ENCODE assay signal across 20 cellular contexts in the genomic region with DNA sequence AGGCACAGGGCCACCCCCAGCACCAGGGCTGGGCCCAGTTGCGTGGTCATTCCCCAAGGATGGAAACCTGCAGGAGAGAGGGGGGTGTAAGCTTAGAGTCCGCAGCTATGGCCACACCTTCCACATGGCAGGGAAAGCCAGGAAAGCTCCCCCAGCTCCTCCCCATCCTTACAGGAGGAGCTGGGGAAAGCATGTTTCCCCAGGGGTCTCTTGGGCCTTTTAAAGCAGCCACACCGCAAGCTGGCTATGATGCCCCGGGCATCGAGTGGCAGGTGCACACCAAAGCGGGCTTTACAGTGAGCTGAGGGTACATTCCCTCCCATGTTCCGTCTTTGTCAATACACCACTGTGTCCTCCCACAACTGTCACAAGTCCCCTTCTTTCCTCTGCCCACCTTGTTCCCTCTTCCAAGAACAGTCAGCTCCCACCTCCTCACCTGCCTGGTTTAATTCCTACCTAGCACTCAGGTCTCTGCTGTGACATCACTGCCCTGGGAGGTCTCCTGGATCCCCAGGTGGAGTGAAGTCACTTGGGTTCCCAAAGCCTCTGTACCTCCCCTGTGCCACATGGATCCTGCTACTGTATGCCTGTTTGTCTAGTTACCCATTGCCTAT. TPM values are rescaled to one million over a fixed set of nuclear protein-coding genes. Genes with fewer than 3 reads are reported as not detected.
A peak's percentile ranks its signal among the peaks of the same experiment; 100 is the strongest.
DNase-seq lines count a peak whose midpoint lies in the region; TF ChIP-seq lines count a peak whose summit lies in the region.
"Had no signal": no experiment of that assay in that cellular context is flagged by ENCODE, and none has a peak within 500 bp of the region (broad histone marks: within the 10 kb centered on the region; RNA-seq: fewer than 3 reads in every experiment).

No MANE protein-coding gene starts in this region.

- no peak overlapping the region for H3K9ac ChIP-seq in endodermal cell (ENCODE audit: extremely low read depth, low read length, poor library complexity, severe bottlenecking)
- H3K9ac ChIP-seq: GM23248 had no signal

- H3K27me3 ChIP-seq in endodermal cell (ENCODE audit: control insufficient read depth, insufficient read depth, low read length, poor library complexity, severe bottlenecking) (no peaks in the 10 kb centered on the region), neutrophil (no peaks in the 10 kb centered on the region), ascending aorta (no peaks in the 10 kb centered on the region)
- H3K27me3 ChIP-seq: BLaER1 treated with 17β-estradiol and CSF1 and Interleukin-3, amounts not matched to agents 10 nM and 100 nM had no signal

- H3K36me3 Mint-ChIP-seq in activated CD4-positive, alpha-beta memory T cell treated with anti-CD3 and anti-CD28 coated beads, Interleukin-2, amount 10 ng/mL, durations not matched to agents 7 days and 5 days (ENCODE audit: low read depth): peaks cover 16% of the 10 kb centered on the region
- H3K36me3 Mint-ChIP-seq in activated CD4-positive, alpha-beta memory T cell treated with anti-CD3 and anti-CD28 coated beads for 36 hours: peaks cover 7% of the 10 kb centered on the region
- H3K36me3 Mint-ChIP-seq in endodermal cell (ENCODE audit: low read depth): peaks cover 4% of the 10 kb centered on the region

- H3K9me3 ChIP-seq in endodermal cell (ENCODE audit: control insufficient read depth, low read length) (no peaks in the 10 kb centered on the region), neutrophil (no peaks in the 10 kb centered on the region), ascending aorta (no peaks in the 10 kb centered on the region)
- H3K9me3 ChIP-seq: BLaER1 treated with 17β-estradiol and CSF1 and Interleukin-3, amounts not matched to agents 10 nM and 100 nM had no signal

- no peaks in the 10 kb centered on the region for H3K27me3 Mint-ChIP-seq in activated CD4-positive, alpha-beta memory T cell treated with anti-CD3 and anti-CD28 coated beads, Interleukin-2, amount 10 ng/mL, durations not matched to agents 7 days and 5 days
- H3K27me3 Mint-ChIP-seq in activated CD4-positive, alpha-beta memory T cell treated with anti-CD3 and anti-CD28 coated beads for 36 hours: no peaks in the 10 kb centered on the region
- no peaks in the 10 kb centered on the region for H3K27me3 Mint-ChIP-seq in endodermal cell (ENCODE audit: insufficient read depth)

- H3K4me1 ChIP-seq in endodermal cell (ENCODE audit: control insufficient read depth, insufficient read depth, low read length) (peaks cover 3% of the 10 kb centered on the region), neutrophil (ENCODE audit: control insufficient read depth in 1 of 2, insufficient read depth in 1 of 2, low read depth in 1 of 2, low read length in 1 of 2) (peaks cover 46 to 52% of the 10 kb centered on the region in 2 experiments), ascending aorta (peaks cover 13 to 35% of the 10 kb centered on the region in 2 donors)

- peak overlapping the region; percentile 93 for H3K27ac ChIP-seq in RWPE1
- H3K27ac ChIP-seq in endodermal cell (ENCODE audit: low read depth, low read length): no peak overlapping the region
- H3K27ac ChIP-seq in neutrophil: peak overlapping the region; percentile 25
- no peak overlapping the region for H3K27ac ChIP-seq in ascending aorta
- H3K27ac ChIP-seq: BLaER1 treated with 17β-estradiol and CSF1 and Interleukin-3, amounts not matched to agents 10 nM and 100 nM; GM23248; PC-9 had no signal

- intact Hi-C loops in activated CD4-positive, alpha-beta memory T cell treated with anti-CD3 and anti-CD28 coated beads for 36 hours (cut with micrococcal nuclease): no loop called here
- intact Hi-C loops in ascending aorta (cut with DNase I): no loop called here

- H3K4me3 ChIP-seq in endodermal cell (ENCODE audit: low read length): no peak overlapping the region
- H3K4me3 ChIP-seq in neutrophil (ENCODE audit: low read depth in 1 of 2, low read length in 1 of 2): no peak overlapping the region
- H3K4me3 ChIP-seq in ascending aorta: no peak overlapping the region
- H3K4me3 ChIP-seq: BLaER1 treated with 17β-estradiol and CSF1 and Interleukin-3, amounts not matched to agents 10 nM and 100 nM; GM12878; GM23248; PC-9 had no signal

- DNase-seq in activated CD4-positive, alpha-beta memory T cell treated with anti-CD3 and anti-CD28 coated beads, Interleukin-2, amount 10 ng/mL, durations not matched to agents 7 days and 5 days: no peak
- DNase-seq in activated CD4-positive, alpha-beta memory T cell treated with anti-CD3 and anti-CD28 coated beads for 36 hours: no peak
- DNase-seq in RWPE1 (ENCODE audit: low spot score) (no peak), endodermal cell (peak; percentile 35), ascending aorta (ENCODE audit: low spot score in 2 of 2) (no peak), HCEC 1CT (no peak), NCI-H128 (lab: John Stamatoyannopoulos, UW; ENCODE audit: unreplicated experiment) (no peak)
- DNase-seq: DND-41, GM23248, NCI-H1048, NCI-H146, NCI-H2081, NCI-H510A treated with DMSO at 0.1 percent for 48 hours, NCI-H82, PC-9 had no signal

- no peak overlapping the region for H3K4me3 Mint-ChIP-seq in activated CD4-positive, alpha-beta memory T cell treated with anti-CD3 and anti-CD28 coated beads, Interleukin-2, amount 10 ng/mL, durations not matched to agents 7 days and 5 days
- no peak overlapping the region for H3K4me3 Mint-ChIP-seq in activated CD4-positive, alpha-beta memory T cell treated with anti-CD3 and anti-CD28 coated beads for 36 hours
- no peak overlapping the region for H3K4me3 Mint-ChIP-seq in endodermal cell

- no peaks in the 10 kb centered on the region for H3K36me3 ChIP-seq in endodermal cell (ENCODE audit: control insufficient read depth, insufficient read depth, low read length)
- H3K36me3 ChIP-seq in neutrophil: no peaks in the 10 kb centered on the region
- peaks cover 0 to 10% of the 10 kb centered on the region in 2 donors for H3K36me3 ChIP-seq in ascending aorta

- POLR2A ChIA-PET in activated CD4-positive, alpha-beta memory T cell treated with anti-CD3 and anti-CD28 coated beads, Interleukin-2, amount 10 ng/mL, durations not matched to agents 7 days and 5 days (lab: Charles Lee): interaction anchor here (0.7 to 1.5 kb wide), 4 partner anchors 11 to 41 kb away, joined by 3 to 5 read pairs (median 3); a partner anchor contains a TSS
- POLR2A ChIA-PET in activated CD4-positive, alpha-beta memory T cell treated with anti-CD3 and anti-CD28 coated beads for 36 hours (lab: Charles Lee): no interaction called here
- POLR2A ChIA-PET in RWPE1 (lab: Yijun Ruan, JAX; ENCODE audit: low non-redundant PET): no interaction called here

- 90 to 92% methylated on average over 4 to 7 of the region's 7 CpGs for WGBS in endodermal cell (ENCODE audit: insufficient coverage in 1 of 2, insufficient read length in 1 of 2), 2 experiments

- TF ChIP-seq CTCF in RWPE1 (conservative IDR thresholded peaks at IDR 0.05; ENCODE audit: low read depth) (no peak), endodermal cell (conservative IDR thresholded peaks at IDR 0.05) (no peak), neutrophil (IDR thresholded peaks at IDR 0.05) (no peak), ascending aorta (IDR thresholded peaks at IDR 0.05) (no peak)

- no peaks in the 10 kb centered on the region for H3K9me3 Mint-ChIP-seq in activated CD4-positive, alpha-beta memory T cell treated with anti-CD3 and anti-CD28 coated beads, Interleukin-2, amount 10 ng/mL, durations not matched to agents 7 days and 5 days
- no peaks in the 10 kb centered on the region for H3K9me3 Mint-ChIP-seq in activated CD4-positive, alpha-beta memory T cell treated with anti-CD3 and anti-CD28 coated beads for 36 hours
- H3K9me3 Mint-ChIP-seq in endodermal cell: no peaks in the 10 kb centered on the region

- H3K27ac Mint-ChIP-seq in activated CD4-positive, alpha-beta memory T cell treated with anti-CD3 and anti-CD28 coated beads, Interleukin-2, amount 10 ng/mL, durations not matched to agents 7 days and 5 days: peak overlapping the region; percentile 19
- no peak overlapping the region for H3K27ac Mint-ChIP-seq in activated CD4-positive, alpha-beta memory T cell treated with anti-CD3 and anti-CD28 coated beads for 36 hours
- H3K27ac Mint-ChIP-seq in endodermal cell: no peak overlapping the region

- CTCF ChIA-PET in activated CD4-positive, alpha-beta memory T cell treated with anti-CD3 and anti-CD28 coated beads, Interleukin-2, amount 10 ng/mL, durations not matched to agents 7 days and 5 days (lab: Charles Lee): interaction anchor here (0.6 kb wide), 2 partner anchors 87 to 233 kb away, joined by 3 read pairs; no protein-coding TSS in a partner anchor
- CTCF ChIA-PET in activated CD4-positive, alpha-beta memory T cell treated with anti-CD3 and anti-CD28 coated beads for 36 hours (lab: Charles Lee): interaction anchor here (0.9 to 1.0 kb wide), 2 partner anchors 21 to 38 kb away, joined by 3 read pairs; no protein-coding TSS in a partner anchor
- CTCF ChIA-PET in RWPE1 (lab: Yijun Ruan, JAX): interaction anchor here (1.5 kb wide), 1 partner anchor 28 kb away, joined by 3 read pairs; no protein-coding TSS in a partner anchor

- peaks cover 49% of the 10 kb centered on the region for H3K4me1 Mint-ChIP-seq in activated CD4-positive, alpha-beta memory T cell treated with anti-CD3 and anti-CD28 coated beads, Interleukin-2, amount 10 ng/mL, durations not matched to agents 7 days and 5 days
- H3K4me1 Mint-ChIP-seq in activated CD4-positive, alpha-beta memory T cell treated with anti-CD3 and anti-CD28 coated beads for 36 hours (ENCODE audit: low read depth): peaks cover 37% of the 10 kb centered on the region
- peaks cover 22% of the 10 kb centered on the region for H3K4me1 Mint-ChIP-seq in endodermal cell

RNA-seq across cellular contexts. Expression of a gene that starts 3.4 kb away (rescaled TPM):
- 10 to 100 TPM; 40.6 to 45.0 TPM for total RNA-seq in activated CD4-positive, alpha-beta memory T cell treated with anti-CD3 and anti-CD28 coated beads, Interleukin-2, amount 10 ng/mL, durations not matched to agents 7 days and 5 days
- total RNA-seq in activated CD4-positive, alpha-beta memory T cell treated with anti-CD3 and anti-CD28 coated beads for 36 hours: 100 to 1,000 TPM; 111 to 112 TPM
- total RNA-seq in endodermal cell: 10 to 100 TPM; 56.6 to 70.9 TPM
- polyA plus RNA-seq in endodermal cell (2013, experiment 1 of 2): 42.4 TPM
- 35.6 TPM for polyA plus RNA-seq in endodermal cell (2013, experiment 2 of 2)
- 231 TPM for total RNA-seq in ascending aorta

RNA-seq across cellular contexts. Expression of a gene that starts 3.5 kb away (rescaled TPM):
- 10 to 100 TPM; 13.2 to 13.9 TPM for total RNA-seq in activated CD4-positive, alpha-beta memory T cell treated with anti-CD3 and anti-CD28 coated beads, Interleukin-2, amount 10 ng/mL, durations not matched to agents 7 days and 5 days
- total RNA-seq in activated CD4-positive, alpha-beta memory T cell treated with anti-CD3 and anti-CD28 coated beads for 36 hours: 1 to 10 TPM; 2.5 to 4.0 TPM
- 1 to 10 TPM; 2.6 to 3.3 TPM for total RNA-seq in endodermal cell
- polyA plus RNA-seq in endodermal cell (2013, experiment 1 of 2): 4.1 TPM
- 3.9 TPM for polyA plus RNA-seq in endodermal cell (2013, experiment 2 of 2)
- total RNA-seq in ascending aorta: not detected

RNA-seq across cellular contexts. Expression of a gene that starts 3.5 kb away (rescaled TPM):
- total RNA-seq in activated CD4-positive, alpha-beta memory T cell treated with anti-CD3 and anti-CD28 coated beads, Interleukin-2, amount 10 ng/mL, durations not matched to agents 7 days and 5 days: 10 to 100 TPM; 41.5 to 49.4 TPM
- 10 to 100 TPM; 18.8 to 19.6 TPM for total RNA-seq in activated CD4-positive, alpha-beta memory T cell treated with anti-CD3 and anti-CD28 coated beads for 36 hours
- total RNA-seq in endodermal cell (10 to 100 TPM in 1 of 2 donors, 1 to 10 TPM in 1; 9.7 to 12.8 TPM), ascending aorta (38.8 TPM)
- polyA plus RNA-seq in endodermal cell (2013, experiment 1 of 2): 19.7 TPM
- 17.0 TPM for polyA plus RNA-seq in endodermal cell (2013, experiment 2 of 2)

RNA-seq across cellular contexts. Expression of a gene that starts 7.7 kb away (rescaled TPM):
- under 1 TPM; 0.28 to 0.35 TPM for total RNA-seq in activated CD4-positive, alpha-beta memory T cell treated with anti-CD3 and anti-CD28 coated beads, Interleukin-2, amount 10 ng/mL, durations not matched to agents 7 days and 5 days
- total RNA-seq in activated CD4-positive, alpha-beta memory T cell treated with anti-CD3 and anti-CD28 coated beads for 36 hours: under 1 TPM in 1 of 2 experiments, not detected in 1; 0.14 TPM
- total RNA-seq in endodermal cell (1 to 10 TPM in 1 of 2 donors, under 1 TPM in 1; 0.92 to 1.8 TPM), ascending aorta (49.5 TPM)
- 1.8 TPM for polyA plus RNA-seq in endodermal cell (2013, experiment 1 of 2)
- polyA plus RNA-seq in endodermal cell (2013, experiment 2 of 2): 1.3 TPM
- total RNA-seq: GM23248 had no signal

RNA-seq across cellular contexts. Expression of a gene that starts 16.8 kb away (rescaled TPM):
- not detected for total RNA-seq in activated CD4-positive, alpha-beta memory T cell treated with anti-CD3 and anti-CD28 coated beads, Interleukin-2, amount 10 ng/mL, durations not matched to agents 7 days and 5 days
- not detected for total RNA-seq in activated CD4-positive, alpha-beta memory T cell treated with anti-CD3 and anti-CD28 coated beads for 36 hours
- total RNA-seq in endodermal cell (not detected), ascending aorta (not detected)
- polyA plus RNA-seq in endodermal cell (2013, experiment 1 of 2): 0.25 TPM
- not detected for polyA plus RNA-seq in endodermal cell (2013, experiment 2 of 2)
- total RNA-seq: A172, GM12878, GM23248, MCF 10A had no signal
- polyA plus RNA-seq: GM23248 had no signal

Comparison
In these comparisons a context has a peak if more than half of its experiments do, and no peak if none do; other contexts are left out.
1. H3K27ac ChIP-seq: peak in RWPE1 (single experiment) and neutrophil (single experiment); none in endodermal cell (single experiment) and ascending aorta (0 of 2).